Comparison of ENCODE assay signal across 15 cellular contexts in the genomic region with DNA sequence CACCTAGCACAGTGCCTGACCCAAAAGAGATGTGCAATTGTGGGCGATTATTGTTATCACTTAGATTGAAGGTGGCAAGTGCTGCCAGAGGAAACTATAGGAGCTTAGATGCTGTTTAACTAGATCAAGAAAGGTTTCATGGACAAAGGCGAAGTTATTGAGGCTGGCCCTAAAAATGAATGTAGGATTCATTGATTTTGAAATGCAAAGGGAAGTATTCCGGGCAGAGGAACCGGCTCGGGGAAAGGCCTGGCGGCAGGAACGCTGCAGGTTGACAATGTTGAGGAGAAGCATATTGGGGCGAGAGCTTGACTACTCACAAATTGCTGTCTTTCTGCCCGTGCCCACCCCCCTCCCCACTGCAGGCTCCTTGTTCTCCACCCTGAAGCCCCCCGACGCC. TPM values are rescaled to one million over a fixed set of nuclear protein-coding genes. Genes with fewer than 3 reads are reported as not detected.
DNase-seq lines count a peak whose midpoint lies in the region; ATAC-seq and TF ChIP-seq lines count a peak whose summit lies in the region.
"Had no signal": no experiment of that assay in that cellular context is flagged by ENCODE, and none has a peak within 500 bp of the region (broad histone marks: within the 10 kb centered on the region; RNA-seq: fewer than 3 reads in every experiment).

No MANE protein-coding gene starts in this region.

- intact Hi-C loops in naive thymus-derived CD4-positive, alpha-beta T cell (cut with micrococcal nuclease), result no loop called here

- in situ Hi-C loops in GM23248 (cut with MboI), result no loop called here

- CTCF ChIA-PET in naive thymus-derived CD4-positive, alpha-beta T cell (lab: Charles Lee), result no interaction called here

- peaks cover 29% of the 10 kb centered on the region for H3K4me1 Mint-ChIP-seq in chondrocyte (ENCODE audit: low read depth)
- H3K4me1 Mint-ChIP-seq in naive thymus-derived CD4-positive, alpha-beta T cell, result peaks cover 6 to 22% (median 13%) of the 10 kb centered on the region in 7 donors

- H3K36me3 ChIP-seq in ACC112 (ENCODE audit: insufficient read depth, low read length) (no peaks in the 10 kb centered on the region), GM23248 (ENCODE audit: low read depth) (no peaks in the 10 kb centered on the region)
- no peaks in the 10 kb centered on the region for H3K36me3 ChIP-seq in naive thymus-derived CD4-positive, alpha-beta T cell (ENCODE audit: control insufficient read depth in 2 of 3, insufficient read depth in 3 of 3, low read length in 3 of 3)

- DNase-seq in GM23248 (no peak), chondrocyte (ENCODE audit: low spot score) (no peak), SIG-M5 treated with dmso at 0.1 percent for 504 hours (lab: John Stamatoyannopoulos, UW; ENCODE audit: unreplicated experiment) (no peak), SHP77 (lab: John Stamatoyannopoulos, UW) (no peak)
- no peak for DNase-seq in naive thymus-derived CD4-positive, alpha-beta T cell
- no peak for DNase-seq in effector CD8-positive, alpha-beta T cell (lab: John Stamatoyannopoulos, UW)
- DNase-seq: immature natural killer cell; NCI-H446; nucleus accumbens; stimulated activated CD4-positive, alpha-beta T cell treated with anti-CD3 and anti-CD28 coated beads, Interleukin-4, amount 100 ng/mL, for 4 hours had no signal

- H3K79me2 ChIP-seq in ACC112 (ENCODE audit: control insufficient read depth, insufficient read depth, low read length, unreplicated experiment), result no peaks in the 10 kb centered on the region
- H3K79me2 ChIP-seq in GM23248 (ENCODE audit: insufficient read depth), result no peaks in the 10 kb centered on the region

- 72 to 99% methylated on average over 8 to 11 of the region's 11 CpGs for WGBS in GM23248 (ENCODE audit: low coverage in 1 of 2, low lambda C conversion rate in 2 of 2, missing lambda C conversion rate in 2 of 2), 2 experiments

- no peak for ATAC-seq in naive thymus-derived CD4-positive, alpha-beta T cell
- ATAC-seq in GM21367 (IDR thresholded peaks at IDR 0.05; ENCODE audit: unreplicated experiment), result no peak

- H3F3A ChIP-seq in GM23248 (ENCODE audit: insufficient read depth), result peaks cover 42% of the 10 kb centered on the region

- no peaks in the 10 kb centered on the region for H3K9me2 ChIP-seq in GM23248 (ENCODE audit: insufficient read depth)

- POLR2A ChIA-PET in naive thymus-derived CD4-positive, alpha-beta T cell (lab: Charles Lee), result no interaction called here

- H3K9ac ChIP-seq in GM23248, result no peak overlapping the region

- TF ChIP-seq CTCF in chondrocyte (IDR thresholded peaks at IDR 0.05), result no peak

- H3K9me3 ChIP-seq in GM23248 (ENCODE audit: low read depth), result no peaks in the 10 kb centered on the region
- H3K9me3 ChIP-seq in naive thymus-derived CD4-positive, alpha-beta T cell (ENCODE audit: control insufficient read depth in 2 of 3, low read length in 3 of 3), result no peaks in the 10 kb centered on the region
- H3K9me3 ChIP-seq: testis had no signal

- H3K4me2 ChIP-seq in GM23248 (ENCODE audit: unreplicated experiment), result peak overlapping the region; percentile 17

- H2AFZ ChIP-seq in ACC112 (ENCODE audit: low read length, unreplicated experiment) (peak overlapping the region; percentile 95), GM23248 (peak overlapping the region; percentile 76; the same call in 1 of the 2 replicates)

- H3K27me3 ChIP-seq in ACC112 (ENCODE audit: insufficient read depth, low read length) (no peaks in the 10 kb centered on the region), GM23248 (replicated peaks; ENCODE audit: insufficient read depth) (no peaks in the 10 kb centered on the region)
- H3K27me3 ChIP-seq in naive thymus-derived CD4-positive, alpha-beta T cell (ENCODE audit: control insufficient read depth in 2 of 2, insufficient read depth in 2 of 2, low read length in 2 of 2), result peaks cover 3 to 5% of the 10 kb centered on the region in 2 donors
- H3K27me3 ChIP-seq: testis had no signal

- no peak overlapping the region for H3K27ac Mint-ChIP-seq in chondrocyte (ENCODE audit: unreplicated experiment)
- H3K27ac Mint-ChIP-seq in naive thymus-derived CD4-positive, alpha-beta T cell, result no peak overlapping the region
- H3K27ac Mint-ChIP-seq: activated naive CD4-positive, alpha-beta T cell treated with anti-CD3 and anti-CD28 coated beads, Interleukin-2, amount 50 U/mL, for 72 hours; immature natural killer cell had no signal

- H3K27me3 Mint-ChIP-seq in chondrocyte (ENCODE audit: low read depth), result peaks cover 13% of the 10 kb centered on the region
- peaks cover 55 to 72% (median 60%) of the 10 kb centered on the region in 5 donors for H3K27me3 Mint-ChIP-seq in naive thymus-derived CD4-positive, alpha-beta T cell

- H3K4me3 ChIP-seq in ACC112 (ENCODE audit: low read depth, low read length), result peak overlapping the region; percentile 4; the same call in 1 of the 2 replicates
- peak overlapping the region; percentile 57 for H3K4me3 ChIP-seq in GM23248
- no peak overlapping the region for H3K4me3 ChIP-seq in naive thymus-derived CD4-positive, alpha-beta T cell (ENCODE audit: low read length)

- H4K20me1 ChIP-seq in GM23248 (ENCODE audit: insufficient read depth), result no peaks in the 10 kb centered on the region

- H3K4me1 ChIP-seq in ACC112 (ENCODE audit: control insufficient read depth, insufficient read depth, low read length, unreplicated experiment) (peaks cover 41% of the 10 kb centered on the region), GM23248 (ENCODE audit: insufficient read depth) (peaks cover 42% of the 10 kb centered on the region)
- H3K4me1 ChIP-seq in naive thymus-derived CD4-positive, alpha-beta T cell (ENCODE audit: control insufficient read depth in 2 of 2, insufficient read depth in 2 of 2, low read length in 2 of 2), result no peaks in the 10 kb centered on the region
- H3K4me1 ChIP-seq: testis had no signal

- H3K27ac ChIP-seq in ACC112 (ENCODE audit: low read depth, low read length) (peak overlapping the region; percentile 56), GM23248 (no peak overlapping the region)
- H3K27ac ChIP-seq in naive thymus-derived CD4-positive, alpha-beta T cell (ENCODE audit: low read depth, low read length), result no peak overlapping the region
- H3K27ac ChIP-seq: RWPE1, testis had no signal

- no peaks in the 10 kb centered on the region for H3K9me3 Mint-ChIP-seq in chondrocyte (ENCODE audit: low read depth)
- H3K9me3 Mint-ChIP-seq in naive thymus-derived CD4-positive, alpha-beta T cell, result peaks cover 0 to 5% (median 0%) of the 10 kb centered on the region in 11 donors
- H3K9me3 Mint-ChIP-seq: activated naive CD4-positive, alpha-beta T cell treated with anti-CD3 and anti-CD28 coated beads, Interleukin-2, amount 50 U/mL, for 72 hours; immature natural killer cell had no signal

- peak overlapping the region; percentile 26 for H3K4me3 Mint-ChIP-seq in chondrocyte (ENCODE audit: unreplicated experiment)
- peak overlapping the region in 9 of 10 donors; percentile 17 to 79 (median 72) for H3K4me3 Mint-ChIP-seq in naive thymus-derived CD4-positive, alpha-beta T cell

- no peaks in the 10 kb centered on the region for H3K36me3 Mint-ChIP-seq in chondrocyte (ENCODE audit: low read depth)
- peaks cover 0 to 6% (median 0%) of the 10 kb centered on the region in 5 donors for H3K36me3 Mint-ChIP-seq in naive thymus-derived CD4-positive, alpha-beta T cell

RNA-seq across cellular contexts. Expression of gene TTC1, which starts 37.4 kb away (rescaled TPM):
- total RNA-seq in GM23248 (2014; rRNA removed; shearing (Covaris generic)), result 39.9 and 46.8 TPM in 2 replicates
- 67.5 and 67.7 TPM in 2 replicates for polyA plus RNA-seq in GM23248 (2016; fragmentation: Nextera tagmentation; extraction: Ambion mirVana)
- 41.1 to 47.8 TPM (median 42.0 TPM) in 3 replicates for total RNA-seq in chondrocyte
- total RNA-seq in naive thymus-derived CD4-positive, alpha-beta T cell, result 10 to 100 TPM; 24.3 to 56.5 (median 41.7) TPM
- polyA plus RNA-seq in naive thymus-derived CD4-positive, alpha-beta T cell, result 10 to 100 TPM; 78.2 to 86.4 TPM

RNA-seq across cellular contexts. Expression of gene ADRA1B, which starts 55.2 kb away (rescaled TPM):
- total RNA-seq in GM23248 (2014; rRNA removed; shearing (Covaris generic)), result 0.32 and 0.63 TPM in 2 replicates
- 0.56 TPM in 1 of 2 replicates, not detected in the other for polyA plus RNA-seq in GM23248 (2016; fragmentation: Nextera tagmentation; extraction: Ambion mirVana)
- total RNA-seq in chondrocyte, result 0.72 to 2.9 TPM (median 1.1 TPM) in 3 replicates
- under 1 TPM in 1 of 5 experiments, not detected in 4; 0.10 TPM for total RNA-seq in naive thymus-derived CD4-positive, alpha-beta T cell
- polyA plus RNA-seq in naive thymus-derived CD4-positive, alpha-beta T cell, result not detected
- total RNA-seq: activated naive CD4-positive, alpha-beta T cell treated with anti-CD3 and anti-CD28 coated beads, Interleukin-2, amount 50 U/mL, for 72 hours had no signal
- polyA plus RNA-seq: immature natural killer cell had no signal
